35 cellular contexts compared by ENCODE assay signal in the genomic region with DNA sequence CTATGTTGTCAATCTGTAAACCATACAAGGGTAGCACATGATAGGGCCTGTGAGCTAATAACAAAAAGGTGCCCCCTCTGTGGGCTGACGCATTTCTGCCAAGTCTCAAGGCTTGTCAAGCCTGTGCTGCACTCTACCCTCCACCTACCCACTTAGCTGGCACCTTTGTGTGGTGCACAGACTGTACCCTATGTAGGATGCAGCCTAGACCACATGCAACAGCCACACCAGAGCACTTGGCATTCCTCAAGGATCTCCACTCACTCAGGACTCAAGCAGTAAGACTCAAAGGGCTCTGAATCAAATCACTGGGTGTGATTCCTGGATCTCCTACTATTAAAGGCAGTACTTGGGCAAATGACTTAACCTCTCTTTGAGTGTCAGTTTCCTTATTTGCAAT.
"Had no signal": no experiment of that assay in that cellular context is flagged by ENCODE, and none has a peak within 500 bp of the region (broad histone marks: within the 10 kb centered on the region; RNA-seq: fewer than 3 reads in every experiment).

No MANE protein-coding gene starts in this region.

- H3K4me3 ChIP-seq: MG63 had no signal

- H3K9me3 ChIP-seq: MG63 had no signal

- H3K27ac ChIP-seq: KMS-11 had no signal

- H3K27me3 ChIP-seq: MG63 had no signal

- H3K36me3 ChIP-seq: MG63 had no signal

- DNase-seq: Karpas-422, Kasumi-1, KG1, MG63, MM.1S, MV-4-11, NCI-H1048, NCI-H1092, NCI-H1092 treated with DMSO at 0.1 percent for 48 hours, NCI-H1105, NCI-H1105 treated with DMSO at 0.1 percent for 48 hours, NCI-H1417, NCI-H1417 treated with DMSO at 0.1 percent for 48 hours, NCI-H1436, NCI-H1436 treated with DMSO at 0.1 percent for 48 hours, NCI-H146, NCI-H1694, NCI-H1694 treated with DMSO at 0.1 percent for 48 hours, NCI-H187, NCI-H187 treated with DMSO at 0.1 percent for 48 hours, NCI-H1930, NCI-H2029, NCI-H2029 treated with DMSO at 0.1 percent for 48 hours, NCI-H2081, NCI-H2081 treated with DMSO at 0.1 percent for 48 hours, NCI-H2107, NCI-H2171, NCI-H2171 treated with DMSO at 0.1 percent for 48 hours, NCI-H2227 treated with DMSO at 0.1 percent for 48 hours, NCI-H226, NCI-H345, NCI-H446, NCI-H446 treated with DMSO at 0.1 percent for 48 hours, NCI-H510A had no signal
